ENCODE assay signal across 8 cellular contexts in the genomic region with DNA sequence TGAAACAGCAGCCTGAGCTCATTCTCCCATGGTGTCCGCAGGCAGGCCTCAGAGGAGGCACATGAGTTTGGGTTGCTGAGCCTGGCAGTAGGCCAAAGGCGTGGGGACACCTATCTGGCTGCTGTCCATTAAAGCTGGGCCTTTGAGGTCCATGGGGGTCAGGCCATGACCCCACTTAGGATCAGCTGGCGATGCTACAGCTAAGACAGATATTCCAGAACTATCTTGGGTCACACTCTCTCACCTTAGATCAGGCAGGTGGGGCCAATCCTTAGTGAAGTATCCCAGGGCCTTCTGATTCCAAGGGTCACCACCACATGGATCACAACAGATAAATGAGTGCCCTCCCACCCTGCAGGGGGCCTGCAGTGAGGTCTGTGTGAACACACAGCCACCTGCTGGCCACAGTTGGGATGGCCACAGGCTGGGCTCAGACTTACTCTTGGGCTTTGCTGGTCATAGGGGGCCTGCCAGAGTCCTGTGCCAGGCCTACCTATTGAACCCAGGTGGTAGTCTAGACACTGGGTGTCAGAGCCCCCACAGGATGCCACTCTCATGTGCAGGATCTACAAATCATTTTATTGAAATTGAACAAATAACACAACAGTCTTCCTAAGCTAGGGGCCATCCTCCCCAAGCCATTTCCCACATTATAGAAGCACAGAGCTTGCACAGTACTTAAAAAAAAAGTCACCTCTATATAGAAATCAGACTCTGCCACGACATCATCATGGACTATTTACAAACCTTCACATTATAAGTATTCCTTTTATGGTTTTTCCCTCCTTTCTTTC. TPM values are rescaled to one million over a fixed set of nuclear protein-coding genes. Genes with fewer than 3 reads are reported as not detected.
A peak's percentile ranks its signal among the peaks of the same experiment; 100 is the strongest.
DNase-seq lines count a peak whose midpoint lies in the region; ATAC-seq and TF ChIP-seq lines count a peak whose summit lies in the region.

No MANE protein-coding gene starts in this region.

- H3K9me3 Mint-ChIP-seq in Caco-2 (ENCODE audit: unreplicated experiment): no peaks in the 10 kb centered on the region
- no peaks in the 10 kb centered on the region for H3K9me3 Mint-ChIP-seq in IgD-negative memory B cell

- POLR2A ChIA-PET in Caco-2 (lab: Charles Lee): interaction anchor here (0.6 kb wide), 1 partner anchor 13 kb away, joined by 3 read pairs; no protein-coding TSS in a partner anchor

- DNase-seq in Caco-2 (peak; percentile 84 to 88), adipocyte (ENCODE audit: low read depth) (peak; percentile 85), cardiac muscle cell (ENCODE audit: low read depth in 1 of 2, low spot score in 1 of 2) (peak; percentile 73 to 74), pulmonary artery endothelial cell (ENCODE audit: low read depth, low spot score) (peak; percentile 52)

- H3K27ac Mint-ChIP-seq in Caco-2 (ENCODE audit: unreplicated experiment): no peak overlapping the region
- peak overlapping the region in 2 of 3 donors; percentile 63 to 86 for H3K27ac Mint-ChIP-seq in IgD-negative memory B cell

- no peak overlapping the region for H3K4me2 ChIP-seq in SU-DHL-6 (ENCODE audit: low read depth, low read length, poor library complexity, severe bottlenecking)

- no peak overlapping the region for H3K4me3 ChIP-seq in Caco-2 (ENCODE audit: low read depth, low read length)
- H3K4me3 ChIP-seq in SU-DHL-6 (ENCODE audit: insufficient read depth, low read length, poor library complexity, severe bottlenecking): no peak overlapping the region
- no peak overlapping the region for H3K4me3 ChIP-seq in adipocyte (ENCODE audit: low read length)
- no peak overlapping the region for H3K4me3 ChIP-seq in cardiac muscle cell

- H3K36me3 Mint-ChIP-seq in Caco-2 (ENCODE audit: insufficient read depth, unreplicated experiment): peaks cover 34% of the 10 kb centered on the region
- no peaks in the 10 kb centered on the region for H3K36me3 Mint-ChIP-seq in IgD-negative memory B cell

- peaks cover 13% of the 10 kb centered on the region for H3K79me2 ChIP-seq in SU-DHL-6 (ENCODE audit: insufficient read depth, low read length)

- no peaks in the 10 kb centered on the region for H3K9me2 ChIP-seq in SU-DHL-6 (replicated peaks; ENCODE audit: insufficient read depth, low read length)

- ATAC-seq in HG03521 (IDR thresholded peaks at IDR 0.05; ENCODE audit: unreplicated experiment): no peak
- ATAC-seq in GM18520 (IDR thresholded peaks at IDR 0.05; ENCODE audit: unreplicated experiment): no peak

- CTCF ChIA-PET in Caco-2 (lab: Charles Lee): interaction anchor here (0.5 to 2.3 kb wide), 5 partner anchors 12 to 87 kb away, joined by 4 to 12 read pairs (median 7); a partner anchor contains a TSS

- H4K20me1 ChIP-seq in SU-DHL-6 (ENCODE audit: low read depth, low read length): no peaks in the 10 kb centered on the region

- H3K36me3 ChIP-seq in Caco-2 (ENCODE audit: control insufficient read depth, insufficient read depth, low read length) (peaks cover 1% of the 10 kb centered on the region), SU-DHL-6 (ENCODE audit: low read length) (no peaks in the 10 kb centered on the region), adipocyte (ENCODE audit: control insufficient read depth, insufficient read depth, low read length, severe bottlenecking) (peaks cover 14% of the 10 kb centered on the region), cardiac muscle cell (peaks cover 7% of the 10 kb centered on the region)

- H3K27me3 ChIP-seq in Caco-2 (replicated peaks; ENCODE audit: control insufficient read depth, insufficient read depth, low read length) (no peaks in the 10 kb centered on the region), SU-DHL-6 (ENCODE audit: low read length) (no peaks in the 10 kb centered on the region), adipocyte (replicated peaks; ENCODE audit: control insufficient read depth, insufficient read depth, low read length) (no peaks in the 10 kb centered on the region), cardiac muscle cell (no peaks in the 10 kb centered on the region)

- H3K9ac ChIP-seq in SU-DHL-6 (ENCODE audit: low read length) (no peak overlapping the region), adipocyte (ENCODE audit: low read length) (no peak overlapping the region)

- H3K4me1 Mint-ChIP-seq in Caco-2 (ENCODE audit: low read depth, unreplicated experiment): no peaks in the 10 kb centered on the region
- peaks cover 17 to 27% (median 26%) of the 10 kb centered on the region in 3 donors for H3K4me1 Mint-ChIP-seq in IgD-negative memory B cell

- intact Hi-C loops in Caco-2 (cut with micrococcal nuclease; ENCODE audit: unreplicated experiment): loop anchor here (1.0 to 2.0 kb wide), 3 partner anchors 50 to 98 kb away; no protein-coding TSS in a partner anchor

- H3K9me3 ChIP-seq in Caco-2 (no peaks in the 10 kb centered on the region), SU-DHL-6 (ENCODE audit: insufficient read depth, low read length) (no peaks in the 10 kb centered on the region), adipocyte (ENCODE audit: control insufficient read depth, low read length) (no peaks in the 10 kb centered on the region), cardiac muscle cell (ENCODE audit: low read depth) (no peaks in the 10 kb centered on the region)

- H3K27ac ChIP-seq in SU-DHL-6 (ENCODE audit: low read depth, low read length) (no peak overlapping the region), cardiac muscle cell (peak overlapping the region; percentile 32)

- no TSS peak for BruUV-seq in Caco-2 (replicated peaks; lab: Mats Ljungman, UMichigan)

- no peaks in the 10 kb centered on the region for H3K27me3 Mint-ChIP-seq in Caco-2 (ENCODE audit: insufficient read depth, unreplicated experiment)
- H3K27me3 Mint-ChIP-seq in IgD-negative memory B cell: no peaks in the 10 kb centered on the region

- peaks cover 9% of the 10 kb centered on the region for H3F3A ChIP-seq in SU-DHL-6 (ENCODE audit: insufficient read depth)

- H3K4me1 ChIP-seq in Caco-2 (peaks cover 22% of the 10 kb centered on the region), adipocyte (ENCODE audit: control insufficient read depth, insufficient read depth, low read length) (peaks cover 31% of the 10 kb centered on the region), cardiac muscle cell (ENCODE audit: low read depth) (peaks cover 29% of the 10 kb centered on the region)

- TF ChIP-seq CTCF in Caco-2 (IDR thresholded peaks at IDR 0.05; ENCODE audit: insufficient read depth in 1 of 2, low read depth in 1 of 2, low read length in 1 of 2, severe bottlenecking in 1 of 2, unreplicated experiment in 1 of 2) (peak; percentile 88 to 94), SU-DHL-6 (IDR thresholded peaks at IDR 0.05; ENCODE audit: insufficient read depth, low read length, poor library complexity, severe bottlenecking) (peak; percentile 60), cardiac muscle cell (IDR thresholded peaks at IDR 0.05; ENCODE audit: low read depth, low read length) (peak; percentile 88)

- H3K4me3 Mint-ChIP-seq in Caco-2 (ENCODE audit: unreplicated experiment): no peak overlapping the region
- H3K4me3 Mint-ChIP-seq in IgD-negative memory B cell: peak overlapping the region in 3 of 4 donors; percentile 3 to 92 (median 27)

- H2AFZ ChIP-seq in SU-DHL-6 (ENCODE audit: low read depth, low read length, severe bottlenecking): no peak overlapping the region

RNA-seq across cellular contexts. Expression of a gene that starts 2.0 kb away (rescaled TPM):
- total RNA-seq in Caco-2 (2022) (30.1 and 31.6 TPM in 2 replicates), cardiac muscle cell (116 and 124 TPM in 2 replicates), pulmonary artery endothelial cell (535 and 564 TPM in 2 replicates)
- polyA plus RNA-seq in IgD-negative memory B cell (7.3 TPM), cardiac muscle cell (88.3 and 106 TPM in 2 replicates)

RNA-seq across cellular contexts. Expression of a gene that starts 3.5 kb away (rescaled TPM):
- total RNA-seq in Caco-2 (2022): 34.9 and 38.3 TPM in 2 replicates
- polyA plus RNA-seq in IgD-negative memory B cell: 51.4 TPM
- total RNA-seq in cardiac muscle cell: 84.1 and 87.0 TPM in 2 replicates
- 66.4 and 76.6 TPM in 2 replicates for polyA plus RNA-seq in cardiac muscle cell
- 24.8 and 36.5 TPM in 2 replicates for total RNA-seq in pulmonary artery endothelial cell

RNA-seq across cellular contexts. Expression of a gene that starts 16.1 kb away (rescaled TPM):
- total RNA-seq in Caco-2 (2022) (26.7 and 28.1 TPM in 2 replicates), cardiac muscle cell (13.0 and 23.1 TPM in 2 replicates), pulmonary artery endothelial cell (17.0 and 22.5 TPM in 2 replicates)
- polyA plus RNA-seq in IgD-negative memory B cell (155 TPM), cardiac muscle cell (23.8 and 33.5 TPM in 2 replicates)

RNA-seq across cellular contexts. Expression of a gene that starts 21.0 kb away (rescaled TPM):
- total RNA-seq in Caco-2 (2022) (0.23 and 0.29 TPM in 2 replicates), cardiac muscle cell (0.56 and 2.8 TPM in 2 replicates), pulmonary artery endothelial cell (0.13 and 0.35 TPM in 2 replicates)
- polyA plus RNA-seq in IgD-negative memory B cell (not detected), cardiac muscle cell (1.3 and 1.8 TPM in 2 replicates)

RNA-seq across cellular contexts. Expression of a gene that starts 21.2 kb away (rescaled TPM):
- total RNA-seq in Caco-2 (2022) (2.3 and 2.6 TPM in 2 replicates), cardiac muscle cell (3.4 and 5.0 TPM in 2 replicates), pulmonary artery endothelial cell (6.9 and 7.1 TPM in 2 replicates)
- polyA plus RNA-seq in IgD-negative memory B cell (0.14 TPM), cardiac muscle cell (3.3 and 4.3 TPM in 2 replicates)
